In the genomic region with DNA sequence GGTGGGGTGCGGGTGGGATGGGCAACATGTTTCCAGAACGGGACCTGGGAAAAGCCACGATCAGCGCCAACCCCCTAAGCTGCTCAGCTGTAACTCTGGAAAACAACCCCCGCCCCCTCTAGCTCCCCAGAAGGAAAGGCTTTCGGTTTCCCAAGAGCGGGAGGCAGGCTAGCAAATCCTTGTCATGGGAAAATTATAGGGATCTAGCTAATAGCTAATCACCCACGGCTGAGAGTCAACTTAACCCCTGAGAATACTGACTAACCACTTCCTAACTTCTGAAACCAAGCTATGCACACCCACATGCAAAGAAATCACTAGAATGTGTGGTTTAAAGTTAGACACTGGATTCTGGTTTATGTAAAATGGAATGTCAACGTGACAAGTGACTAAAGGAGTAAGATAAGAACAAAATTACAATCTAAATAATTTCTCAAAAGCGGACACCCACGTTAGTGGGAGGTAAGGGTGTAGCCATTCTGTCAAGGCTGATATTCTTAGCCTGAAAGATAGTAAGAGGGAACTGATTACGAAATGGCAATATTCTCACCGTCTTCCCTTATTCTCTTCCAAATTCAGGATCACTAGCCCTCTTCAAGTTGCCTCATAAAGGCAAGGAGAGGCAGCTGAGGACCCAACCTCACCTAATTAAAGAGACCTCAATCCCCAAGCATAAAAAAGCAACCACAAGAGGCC, we compare ENCODE assay signal across 10 cellular contexts. TPM values are rescaled to one million over a fixed set of nuclear protein-coding genes. Genes with fewer than 3 reads are reported as not detected.
DNase-seq lines count a peak whose midpoint lies in the region; ATAC-seq and TF ChIP-seq lines count a peak whose summit lies in the region.
"Had no signal": no experiment of that assay in that cellular context is flagged by ENCODE, and none has a peak within 500 bp of the region (broad histone marks: within the 10 kb centered on the region; RNA-seq: fewer than 3 reads in every experiment).

No MANE protein-coding gene starts in this region.

- peaks cover 0 to 91% (median 18%) of the 10 kb centered on the region in 11 experiments; a peak in 11 of 22 replicates for H3K36me3 ChIP-seq in BLaER1 treated with 17β-estradiol and CSF1 and Interleukin-3, amounts not matched to agents 10 nM and 100 nM
- H3K36me3 ChIP-seq in IMR-90 (ENCODE audit: control insufficient read depth, insufficient read depth, low read length) (peaks cover 69% of the 10 kb centered on the region), fibroblast of lung (ENCODE audit: control insufficient read depth, insufficient read depth, low read length) (peaks cover 5% of the 10 kb centered on the region), prostate gland (peaks cover 8 to 11% of the 10 kb centered on the region in 2 donors)

- dilution Hi-C loops in IMR-90 (cut with HindIII; ENCODE audit: low sequenced_read_pairs, unreplicated experiment): loop anchor here (25.0 kb wide), 1 partner anchor 884 kb away; no protein-coding TSS in a partner anchor

- 0 out of 2 replicates have a peak overlapping the region, but pooled peaks have one; percentile 7 for H3K23ac ChIP-seq in IMR-90 (ENCODE audit: low read depth, low read length)

- no peak overlapping the region for H3K14ac ChIP-seq in IMR-90 (replicated peaks; ENCODE audit: low read depth, low read length)

- peaks cover 23% of the 10 kb centered on the region for H3K9me1 ChIP-seq in IMR-90 (ENCODE audit: insufficient read depth, low read length)

- H4K91ac ChIP-seq in IMR-90 (ENCODE audit: insufficient read depth, low read depth, low read length): no peak overlapping the region

- peak overlapping the region in 1 of 2 experiments; percentile 31; a peak in 1 of 4 replicates for H4K8ac ChIP-seq in IMR-90 (ENCODE audit: low read depth in 2 of 2, low read length in 2 of 2)

- peaks cover 0 to 38% (median 0%) of the 10 kb centered on the region in 11 experiments; a peak in 6 of 22 replicates for H4K20me1 ChIP-seq in BLaER1 treated with 17β-estradiol and CSF1 and Interleukin-3, amounts not matched to agents 10 nM and 100 nM
- H4K20me1 ChIP-seq in IMR-90 (ENCODE audit: insufficient read depth, low read length): peaks cover 14% of the 10 kb centered on the region
- no peaks in the 10 kb centered on the region for H4K20me1 ChIP-seq in fibroblast of lung (ENCODE audit: control insufficient read depth, extremely low read depth, insufficient read depth, low read length)

- CTCF ChIA-PET in IMR-90 (lab: Yijun Ruan, JAX): no interaction called here

- H3K4ac ChIP-seq in IMR-90 (ENCODE audit: low read depth, low read length): peak overlapping the region; percentile 66

- no peak overlapping the region for H3K27ac ChIP-seq in BLaER1 treated with 17β-estradiol and CSF1 and Interleukin-3, amounts not matched to agents 10 nM and 100 nM
- H3K27ac ChIP-seq in IMR-90 (ENCODE audit: insufficient read depth, low read length) (peak overlapping the region; percentile 43), fibroblast of lung (ENCODE audit: insufficient read depth, low read length) (peak overlapping the region; percentile 54), prostate gland (peak overlapping the region; percentile 52 to 67)

- H2AFZ ChIP-seq in IMR-90 (replicated peaks; ENCODE audit: low read length, poor library complexity): peak overlapping the region; percentile 60
- no peak overlapping the region for H2AFZ ChIP-seq in fibroblast of lung (ENCODE audit: low read length)

- POLR2A ChIA-PET in IMR-90 (lab: Charles Lee; ENCODE audit: unreplicated experiment): no interaction called here

- H3K4me3 ChIP-seq in BLaER1 treated with 17β-estradiol and CSF1 and Interleukin-3, amounts not matched to agents 10 nM and 100 nM: no peak overlapping the region
- peak overlapping the region; percentile 19; the same call in 1 of the 2 replicates for H3K4me3 ChIP-seq in IMR-90 (ENCODE audit: insufficient read depth, low read depth, low read length)
- peak overlapping the region in 2 of 4 experiments; percentile 23 to 32 for H3K4me3 ChIP-seq in fibroblast of lung (replicated peaks in 1 of 4; ENCODE audit: control extremely low read depth in 1 of 4, insufficient read depth in 1 of 4, low read depth in 3 of 4, low read length in 4 of 4)
- peak overlapping the region in 1 of 2 donors; percentile 7 for H3K4me3 ChIP-seq in prostate gland

- H3K79me1 ChIP-seq in IMR-90 (ENCODE audit: low read depth in 1 of 2, low read length in 2 of 2): peaks cover 11 to 45% of the 10 kb centered on the region in 2 experiments

- no peak overlapping the region for H3K56ac ChIP-seq in IMR-90 (ENCODE audit: extremely low read depth, insufficient read depth, low read length)

- peaks cover 0 to 8% (median 0%) of the 10 kb centered on the region in 11 experiments; a peak in 5 of 22 replicates for H3K27me3 ChIP-seq in BLaER1 treated with 17β-estradiol and CSF1 and Interleukin-3, amounts not matched to agents 10 nM and 100 nM
- H3K27me3 ChIP-seq in IMR-90 (ENCODE audit: control insufficient read depth, insufficient read depth, low read length): no peaks in the 10 kb centered on the region
- no peaks in the 10 kb centered on the region for H3K27me3 ChIP-seq in fibroblast of lung (ENCODE audit: control insufficient read depth, insufficient read depth, low read length)
- H3K27me3 ChIP-seq in prostate gland (replicated peaks; ENCODE audit: insufficient read depth): no peaks in the 10 kb centered on the region

- no TSS peak for BruUV-seq in IMR-90 (replicated peaks; lab: Mats Ljungman, UMichigan)

- TF ChIP-seq CTCF in IMR-90 (conservative IDR thresholded peaks at IDR 0.05; ENCODE audit: low read depth, low read length) (no peak), fibroblast of lung (conservative IDR thresholded peaks at IDR 0.05 in 1 of 2, IDR thresholded peaks at IDR 0.05 in 1 of 2; ENCODE audit: low read depth in 1 of 2, low read length in 2 of 2) (no peak), prostate gland (IDR thresholded peaks at IDR 0.05) (no peak)

- peak overlapping the region; percentile 57; the same call in 1 of the 2 replicates for H2BK120ac ChIP-seq in IMR-90 (ENCODE audit: low read depth, low read length)

- H2BK15ac ChIP-seq in IMR-90 (ENCODE audit: low read depth, low read length): no peak overlapping the region

- peaks cover 4 to 24% (median 18%) of the 10 kb centered on the region in 10 experiments; a peak in 17 of 20 replicates for H3K4me1 ChIP-seq in BLaER1 treated with 17β-estradiol and CSF1 and Interleukin-3, amounts not matched to agents 10 nM and 100 nM
- H3K4me1 ChIP-seq in IMR-90 (ENCODE audit: control insufficient read depth, insufficient read depth, low read length) (peaks cover 32% of the 10 kb centered on the region), fibroblast of lung (ENCODE audit: control insufficient read depth, extremely low read depth, insufficient read depth, low read length) (peaks cover 23% of the 10 kb centered on the region), prostate gland (replicated peaks) (peaks cover 8% of the 10 kb centered on the region)

- ATAC-seq in IMR-90 (ENCODE audit: low read depth) (peak; percentile 59), GM18505 (IDR thresholded peaks at IDR 0.05; ENCODE audit: unreplicated experiment) (no peak), HG03571 (IDR thresholded peaks at IDR 0.05; ENCODE audit: unreplicated experiment) (no peak)

- H3K9ac ChIP-seq in BLaER1 treated with 17β-estradiol and CSF1 and Interleukin-3, amounts not matched to agents 10 nM and 100 nM: no peak overlapping the region
- H3K9ac ChIP-seq in IMR-90 (ENCODE audit: low read depth, low read length) (no peak overlapping the region), fibroblast of lung (ENCODE audit: insufficient read depth, low read length) (no peak overlapping the region)

- peak overlapping the region in 9 of 11 experiments; percentile 2 to 39 (median 15); a peak in 12 of 22 replicates for H3K4me2 ChIP-seq in BLaER1 treated with 17β-estradiol and CSF1 and Interleukin-3, amounts not matched to agents 10 nM and 100 nM
- H3K4me2 ChIP-seq in IMR-90 (ENCODE audit: low read depth, low read length): peak overlapping the region; percentile 66
- H3K4me2 ChIP-seq in fibroblast of lung (ENCODE audit: extremely low read depth, insufficient read depth, low read length): peak overlapping the region; percentile 70

- no peaks in the 10 kb centered on the region for H3K79me2 ChIP-seq in fibroblast of lung (ENCODE audit: control insufficient read depth, insufficient read depth, low read length)

- whole genome bisulfite sequencing in IMR-90 (ENCODE audit: extremely low coverage in 2 of 2, insufficient read length in 1 of 2), 2 experiments: no CpG with 5 or more reads among the region's 13 CpGs
- 30% methylated on average over 13 of the region's 13 CpGs for WGBS in prostate gland

- no peak overlapping the region for H2BK5ac ChIP-seq in IMR-90 (ENCODE audit: low read depth, low read length, poor library complexity, severe bottlenecking)

- intact Hi-C loops in IMR-90 (cut with micrococcal nuclease): loop anchor here (5.0 to 10.0 kb wide), 3 partner anchors 96 to 1039 kb away; no protein-coding TSS in a partner anchor
- intact Hi-C loops in prostate gland (cut with DNase I): no loop called here

- no peak overlapping the region for H2BK20ac ChIP-seq in IMR-90 (ENCODE audit: low read depth, low read length)

- in situ Hi-C loops in IMR-90 (cut with MboI; ENCODE audit: low sequenced_read_pairs): no loop called here

- peak; percentile 18 for TF ChIP-seq RAD21 in IMR-90 (IDR thresholded peaks at IDR 0.05; ENCODE audit: low read length)

- 0 out of 2 replicates have a peak overlapping the region, but pooled peaks have one; percentile 5 for H2AK5ac ChIP-seq in IMR-90 (ENCODE audit: low read depth, low read length)

- TF ChIP-seq POLR2A in IMR-90 (IDR thresholded peaks at IDR 0.05; ENCODE audit: low read depth, low read length): no peak
- no peak for TF ChIP-seq POLR2A in prostate gland (IDR thresholded peaks at IDR 0.05)
- no peak for TF ChIP-seq POLR2A in GM18505 (IDR thresholded peaks at IDR 0.05; ENCODE audit: borderline replicate concordance, extremely low read depth, insufficient read depth, insufficient read length)

- no peak overlapping the region for H4K5ac ChIP-seq in IMR-90 (ENCODE audit: low read depth, low read length)

- no peaks in the 10 kb centered on the region for H3K9me3 ChIP-seq in BLaER1 treated with 17β-estradiol and CSF1 and Interleukin-3, amounts not matched to agents 10 nM and 100 nM (replicated peaks in 1 of 11)
- H3K9me3 ChIP-seq in IMR-90 (ENCODE audit: control insufficient read depth, insufficient read depth, low read length) (no peaks in the 10 kb centered on the region), fibroblast of lung (ENCODE audit: control insufficient read depth, insufficient read depth, low read depth, low read length) (no peaks in the 10 kb centered on the region), prostate gland (no peaks in the 10 kb centered on the region)

- H3K18ac ChIP-seq in IMR-90 (ENCODE audit: low read depth, low read length): 0 out of 2 replicates have a peak overlapping the region, but pooled peaks have one; percentile 14

- DNase-seq in IMR-90 (peak; percentile 94), fibroblast of lung (ENCODE audit: low read depth in 2 of 2) (peak; percentile 72 to 97), prostate gland (ENCODE audit: low spot score) (no peak), activated gamma-delta T cell (lab: John Stamatoyannopoulos, UW) (no peak)
- no peak for DNase-seq in activated effector memory CD4-positive, alpha-beta T cell treated with anti-CD3 and anti-CD28 coated beads, Interleukin-2, amount 50 U/mL, for 16 hours
- DNase-seq: activated CD4-positive, alpha-beta T cell treated with anti-CD3 and anti-CD28 coated beads, Interleukin-2, amount 10 ng/mL, durations not matched to agents 24 days and 14 days; DND-41 had no signal

- no peak overlapping the region for H2AK9ac ChIP-seq in IMR-90 (replicated peaks; ENCODE audit: low read depth, low read length, poor library complexity)

RNA-seq across cellular contexts. Expression of gene JAG1, which starts 20.1 kb away (rescaled TPM):
- total RNA-seq in IMR-90 (2012; rRNA removed) (19.4 and 22.6 TPM in 2 replicates), fibroblast of lung (34.2 and 57.3 TPM in 2 replicates), prostate gland (10 to 100 TPM; 46.5 to 72.3 TPM)
- polyA plus RNA-seq in IMR-90 (2012; rRNA removed) (9.4 and 10.2 TPM in 2 replicates), fibroblast of lung (5.8 and 16.3 TPM in 2 replicates)
- polyA plus RNA-seq in IMR-90 (2012; cell fraction: cytosol; rRNA removed): 6.4 and 9.4 TPM in 2 replicates
- polyA plus RNA-seq in IMR-90 (2012; cell fraction: nucleus; rRNA removed; ENCODE audit: low replicate concordance): 32.3 and 70.8 TPM in 2 replicates
- polyA plus RNA-seq in fibroblast of lung (2012): 6.2 and 17.1 TPM in 2 replicates
- 28.6 and 44.2 TPM in 2 replicates for polyA minus RNA-seq in fibroblast of lung (ENCODE audit: low replicate concordance)

Comparison
In these comparisons a context has a peak if more than half of its experiments do, and no peak if none do; other contexts are left out.
1. H3K27ac ChIP-seq: peak in IMR-90 (single experiment), fibroblast of lung (single experiment) and prostate gland (2 of 2); none in BLaER1 treated with 17β-estradiol and CSF1 and Interleukin-3, amounts not matched to agents 10 nM and 100 nM (0 of 11).
2. H3K4me2 ChIP-seq: peak in every context shown above with its lines; median percentile 70 in fibroblast of lung; 66 in IMR-90; 15 in BLaER1 treated with 17β-estradiol and CSF1 and Interleukin-3, amounts not matched to agents 10 nM and 100 nM.
3. DNase-seq: peak in IMR-90 (single experiment) and fibroblast of lung (2 of 2); none in prostate gland (single experiment), activated effector memory CD4-positive, alpha-beta T cell treated with anti-CD3 and anti-CD28 coated beads, Interleukin-2, amount 50 U/mL, for 16 hours (single experiment) and activated gamma-delta T cell (single experiment).